In the genomic region with DNA sequence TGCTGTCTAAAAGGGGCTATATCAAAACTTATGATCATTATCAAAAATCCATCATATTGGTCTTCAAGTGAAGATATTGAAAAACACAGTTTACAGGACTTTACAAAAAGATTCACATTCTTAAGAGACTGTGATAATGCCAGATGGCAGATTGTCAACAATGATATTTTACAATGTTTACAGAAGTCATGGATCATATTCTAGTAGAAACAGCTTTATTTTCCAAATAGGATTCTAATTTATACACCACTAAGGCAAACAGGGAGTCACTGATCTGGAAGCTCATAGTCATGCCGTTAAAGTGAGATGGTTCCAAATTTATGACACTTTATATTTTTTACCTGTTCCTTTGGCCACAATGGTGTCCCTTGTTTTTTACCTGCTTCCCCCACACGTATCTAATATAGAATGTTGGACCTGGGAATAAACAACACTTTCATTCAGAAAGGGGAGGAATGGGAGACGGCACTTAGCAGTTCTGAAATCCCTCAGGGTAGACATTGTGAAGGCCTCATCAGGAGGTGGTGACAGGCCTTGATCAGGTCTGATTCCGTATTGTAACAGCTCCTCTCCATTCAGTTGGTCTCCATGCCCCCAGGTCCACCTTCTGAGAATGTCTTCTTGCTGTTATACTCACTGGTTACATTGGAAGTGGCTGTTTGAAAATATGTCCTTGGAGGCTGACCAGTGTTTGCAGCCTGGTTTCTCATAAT, we compare ENCODE assay signal across 1 cellular context.
TF ChIP-seq lines count a peak whose summit lies in the region.

No MANE protein-coding gene starts in this region.

TF ChIP-seq in H1, 55 proteins besides CTCF, POLR2A, EP300 and RAD21:
- TF ChIP-seq HDAC2 (IDR thresholded peaks at IDR 0.05; ENCODE audit: borderline replicate concordance in 1 of 2, low read depth in 2 of 2, low read length in 2 of 2) (no peak), CBX5 (IDR thresholded peaks at IDR 0.05; ENCODE audit: low read depth, low read length) (no peak), CEBPB (IDR thresholded peaks at IDR 0.05; ENCODE audit: low read depth, low read length) (no peak), FOSL1 (IDR thresholded peaks at IDR 0.05; ENCODE audit: insufficient read depth, low read depth, low read length) (no peak), CTBP2 (IDR thresholded peaks at IDR 0.05; ENCODE audit: borderline replicate concordance, insufficient read depth, insufficient read length, low read length) (no peak), NRF1 (IDR thresholded peaks at IDR 0.05; ENCODE audit: low read depth, low read length) (no peak), SIX5 (IDR thresholded peaks at IDR 0.05; ENCODE audit: low read depth, low read length) (no peak), YY1 (IDR thresholded peaks at IDR 0.05; ENCODE audit: low read depth, low read length) (no peak), BACH1 (IDR thresholded peaks at IDR 0.05; ENCODE audit: low read length) (no peak), BRCA1 (IDR thresholded peaks at IDR 0.05; ENCODE audit: low read depth, low read length) (no peak), RNF2 (IDR thresholded peaks at IDR 0.05; ENCODE audit: borderline replicate concordance, low read depth, low read length, missing control alignments, poor library complexity, severe bottlenecking) (no peak), CHD1 (IDR thresholded peaks at IDR 0.05; ENCODE audit: low read depth, low read length) (no peak), JUN (IDR thresholded peaks at IDR 0.05; ENCODE audit: low read depth, low read length) (no peak)
- TF ChIP-seq, protein P1, sequence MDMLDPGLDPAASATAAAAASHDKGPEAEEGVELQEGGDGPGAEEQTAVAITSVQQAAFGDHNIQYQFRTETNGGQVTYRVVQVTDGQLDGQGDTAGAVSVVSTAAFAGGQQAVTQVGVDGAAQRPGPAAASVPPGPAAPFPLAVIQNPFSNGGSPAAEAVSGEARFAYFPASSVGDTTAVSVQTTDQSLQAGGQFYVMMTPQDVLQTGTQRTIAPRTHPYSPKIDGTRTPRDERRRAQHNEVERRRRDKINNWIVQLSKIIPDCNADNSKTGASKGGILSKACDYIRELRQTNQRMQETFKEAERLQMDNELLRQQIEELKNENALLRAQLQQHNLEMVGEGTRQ (IDR thresholded peaks at IDR 0.05; ENCODE audit: low read length): no peak
